6 cellular contexts compared by ENCODE assay signal in the genomic region with DNA sequence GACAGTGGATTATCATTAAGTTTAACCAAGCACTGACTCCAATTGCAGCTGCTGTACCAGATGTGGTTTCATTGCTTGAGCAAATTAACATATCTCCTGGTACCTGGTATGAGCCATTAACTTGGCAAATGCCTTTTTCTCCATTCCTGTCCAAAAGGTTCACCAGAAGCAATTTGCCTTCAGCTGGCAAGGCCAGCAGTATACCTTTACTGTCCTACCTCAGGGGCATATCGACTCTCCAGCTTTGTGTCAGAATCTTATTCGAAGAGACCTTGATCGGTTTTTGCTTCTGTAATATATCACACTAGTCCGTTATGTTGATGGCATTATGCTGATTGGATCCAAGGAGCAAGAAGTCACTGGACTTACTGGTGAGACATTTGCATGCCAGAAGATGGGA.
"Had no signal": no experiment of that assay in that cellular context is flagged by ENCODE, and none has a peak within 500 bp of the region (broad histone marks: within the 10 kb centered on the region; RNA-seq: fewer than 3 reads in every experiment).

No MANE protein-coding gene starts in this region.

- H3K4me3 Mint-ChIP-seq: IgD-negative memory B cell had no signal

- H3K4me3 ChIP-seq: K562 had no signal

- H3K27ac Mint-ChIP-seq: IgD-negative memory B cell had no signal

- DNase-seq: IMR-90, KBM-7, KG1 had no signal

- H3K4me1 Mint-ChIP-seq: IgD-negative memory B cell had no signal

- H3K27me3 Mint-ChIP-seq: IgD-negative memory B cell had no signal

- H3K27ac ChIP-seq: HL-60 had no signal

- H3K9me3 Mint-ChIP-seq: IgD-negative memory B cell had no signal
